19 cellular contexts compared by ENCODE assay signal in genomic region chr21:38903578-38904193, GRCh38.
A peak's percentile ranks its signal among the peaks of the same experiment; 100 is the strongest.
DNase-seq lines count a peak whose midpoint lies in the region; ATAC-seq, FAIRE-seq and TF ChIP-seq lines count a peak whose summit lies in the region.
"Had no signal": no experiment of that assay in that cellular context is flagged by ENCODE, and none has a peak within 500 bp of the region (broad histone marks: within the 10 kb centered on the region; RNA-seq: fewer than 3 reads in every experiment).

No MANE protein-coding gene starts in this region.

- no peak overlapping the region for H3K4ac ChIP-seq in H1 (replicated peaks; ENCODE audit: insufficient read length, low read depth, low read length)

- no peaks in the 10 kb centered on the region for H3K79me2 ChIP-seq in H1 (ENCODE audit: control insufficient read depth in 1 of 2, insufficient read depth in 2 of 2, low read length in 2 of 2)
- no peaks in the 10 kb centered on the region for H3K79me2 ChIP-seq in HepG2 (ENCODE audit: insufficient read depth, low read length)

- H2BK12ac ChIP-seq in H1 (ENCODE audit: low read depth, low read length) = peak overlapping the region; percentile 68; the same call in 1 of the 2 replicates

- H3K4me2 ChIP-seq in H1 (ENCODE audit: insufficient read depth in 1 of 2, low read depth in 2 of 2, low read length in 2 of 2) = no peak overlapping the region
- peak overlapping the region; percentile 32; the same call in 1 of the 2 replicates for H3K4me2 ChIP-seq in HepG2 (ENCODE audit: low read depth, low read length)

- CTCF ChIA-PET in H1 (lab: Charles Lee; ENCODE audit: partially characterized antibody) = no interaction called here
- CTCF ChIA-PET in HepG2 (lab: Yijun Ruan, JAX; ENCODE audit: low intra/inter-chr PET ratio, low total read pairs) = no interaction called here

- no peaks in the 10 kb centered on the region for H3K79me1 ChIP-seq in H1 (ENCODE audit: low read depth, low read length)

- H4K8ac ChIP-seq in H1 (ENCODE audit: extremely low read depth, insufficient read depth, low read length) = no peak overlapping the region; the same call in 1 of the 2 replicates

- H3K9ac ChIP-seq in H1 (replicated peaks in 1 of 4; ENCODE audit: extremely low read depth in 1 of 4, low read depth in 3 of 4, low read length in 3 of 4) (no peak overlapping the region), HepG2 (ENCODE audit: insufficient read depth, low read depth, low read length) (no peak overlapping the region)

- no peaks in the 10 kb centered on the region for H3K36me3 ChIP-seq in H1 (ENCODE audit: control insufficient read depth in 2 of 4, insufficient read depth in 4 of 4, low read length in 3 of 4)
- H3K36me3 ChIP-seq in HepG2 (replicated peaks in 1 of 2; ENCODE audit: control insufficient read depth in 1 of 2, insufficient read depth in 2 of 2, low read length in 2 of 2) = no peaks in the 10 kb centered on the region

- 0 out of 7 replicates have a peak, but pooled peaks cover 0 to 2% (median 0%) of the 10 kb centered on the region in 4 experiments for H3K4me1 ChIP-seq in H1 (replicated peaks in 1 of 4; ENCODE audit: control insufficient read depth in 3 of 4, insufficient read depth in 4 of 4, low read length in 3 of 4)
- peaks cover 36% of the 10 kb centered on the region for H3K4me1 ChIP-seq in HepG2 (ENCODE audit: insufficient read depth, low read length)

- H3K18ac ChIP-seq in H1 (ENCODE audit: extremely low read depth, low read length) = no peak overlapping the region; the same call in 1 of the 2 replicates

- H3K23ac ChIP-seq in H1 (ENCODE audit: insufficient read length) = no peak overlapping the region

- no peak overlapping the region for H4K5ac ChIP-seq in H1 (ENCODE audit: insufficient read length, low read depth, low read length)

- H4K20me1 ChIP-seq in H1 (replicated peaks in 1 of 2; ENCODE audit: control insufficient read depth in 1 of 2, insufficient read depth in 2 of 2, low read length in 2 of 2) = no peaks in the 10 kb centered on the region
- H4K20me1 ChIP-seq in HepG2 (ENCODE audit: insufficient read depth, low read length) = no peaks in the 10 kb centered on the region

- H2BK15ac ChIP-seq in H1 (ENCODE audit: low read length) = no peak overlapping the region

- DNase-seq in NCI-H1105 treated with DMSO at 0.1 percent for 48 hours (lab: John Stamatoyannopoulos, UW) (peak; percentile 87), H1 (ENCODE audit: low read depth in 1 of 2, low spot score in 2 of 2) (no peak), HepG2 (ENCODE audit: low spot score) (no peak), kidney glomerular epithelial cell (lab: John Stamatoyannopoulos, UW) (no peak), cerebellar nuclear complex (lab: John Stamatoyannopoulos, UW) (no peak), HT-29 (ENCODE audit: low spot score) (no peak)
- DNase-seq: activated CD4-positive, alpha-beta T cell treated with anti-CD3 and anti-CD28 coated beads, Interleukin-2, amount 50 U/mL, for 48 hours; activated effector memory CD4-positive, alpha-beta T cell treated with Interleukin-2 at 50 U/mL for 16 hours; central memory CD4-positive, alpha-beta T cell; DMS79; immature natural killer cell; NCI-H446; stimulated activated CD4-positive, alpha-beta T cell treated with anti-CD3 and anti-CD28 coated beads, Interleukin-12 subunit alpha, Interleukin-12 subunit beta, amount 100 ng/mL, for 4 hours had no signal

- H2AFZ ChIP-seq in H1 (ENCODE audit: low read length) = 0 out of 2 replicates have a peak overlapping the region, but pooled peaks have one; percentile 3
- H2AFZ ChIP-seq in HepG2 (ENCODE audit: low read length) = no peak overlapping the region

- TF ChIP-seq CTCF in H1 (IDR thresholded peaks at IDR 0.05; ENCODE audit: control extremely low read depth in 1 of 3, insufficient read depth in 1 of 3, low read depth in 1 of 3, low read length in 3 of 3) (no peak), HepG2 (CRISPR knock-in tag; IDR thresholded peaks at IDR 0.05) (no peak)

- no peak overlapping the region for H3K4me3 ChIP-seq in H1 (ENCODE audit: extremely low read depth in 1 of 4, insufficient read depth in 2 of 4, low read depth in 3 of 4, low read length in 4 of 4)
- no peak overlapping the region; a peak in 1 of 6 replicates for H3K4me3 ChIP-seq in HepG2 (replicated peaks in 1 of 3; ENCODE audit: insufficient read depth in 1 of 3, low read depth in 2 of 3, low read length in 3 of 3)
- H3K4me3 ChIP-seq in skin epidermis = no peak overlapping the region

- H3K9me3 ChIP-seq in H1 (ENCODE audit: insufficient read depth in 2 of 2, low read depth in 1 of 2, low read length in 1 of 2) = no peaks in the 10 kb centered on the region
- H3K9me3 ChIP-seq in HepG2 (ENCODE audit: low read length) = no peaks in the 10 kb centered on the region

- H2AK5ac ChIP-seq in H1 (ENCODE audit: low read depth, low read length) = no peak overlapping the region

- TF ChIP-seq RAD21 in H1 (IDR thresholded peaks at IDR 0.05 in 1 of 2, conservative IDR thresholded peaks at IDR 0.05 in 1 of 2; ENCODE audit: low read depth in 2 of 2, low read length in 2 of 2) (no peak), HepG2 (CRISPR knock-in tag; IDR thresholded peaks at IDR 0.05) (no peak)

- peak overlapping the region; percentile 75; the same call in 1 of the 2 replicates for H2BK5ac ChIP-seq in H1 (ENCODE audit: low read depth, low read length)

- peak overlapping the region; percentile 6 for H4K91ac ChIP-seq in H1 (replicated peaks; ENCODE audit: insufficient read length, low read length)

- POLR2A ChIA-PET in H1 (lab: Charles Lee; ENCODE audit: partially characterized antibody) (interaction anchor here (0.6 kb wide), 1 partner anchor 1211 kb away, joined by 3 read pairs; no protein-coding TSS in a partner anchor), HepG2 (lab: Yijun Ruan, JAX) (no interaction called here)

- H3K14ac ChIP-seq in H1 (ENCODE audit: insufficient read length) = no peak overlapping the region

- 87% methylated on average over 14 of the region's 14 CpGs; no CpG with 5 or more reads in 1 of the 2 experiments for WGBS in H1 (ENCODE audit: extremely low coverage in 1 of 2, insufficient coverage in 1 of 2, insufficient read length in 1 of 2, insufficient replicate concordance in 2 of 2, low coverage in 1 of 2, low lambda C conversion rate in 2 of 2, missing lambda C conversion rate in 1 of 2), 2 experiments
- 61% methylated on average over 14 of the region's 14 CpGs for WGBS in HepG2 (ENCODE audit: low lambda C conversion rate)

- ATAC-seq in HepG2 = no peak; the same call in 2 of the 3 replicates
- ATAC-seq in HG02884 (IDR thresholded peaks at IDR 0.05; ENCODE audit: unreplicated experiment) = no peak
- ATAC-seq: natural killer cell treated with Interleukin-12 subunit alpha and Interleukin-12 subunit beta and Interleukin-15 and Interleukin-18, amount 100 ng/mL, for 72 hours had no signal

- intact Hi-C loops in HepG2 (cut with micrococcal nuclease; ENCODE audit: unreplicated experiment) = no loop called here

- TF ChIP-seq POLR2A in H1 (IDR thresholded peaks at IDR 0.05; ENCODE audit: control extremely low read depth in 1 of 2, low read depth in 2 of 2, low read length in 2 of 2) (no peak), HepG2 (IDR thresholded peaks at IDR 0.05; ENCODE audit: insufficient read depth in 1 of 2, low read depth in 2 of 2, low read length in 2 of 2) (no peak)

- no peak overlapping the region for H2BK20ac ChIP-seq in H1 (ENCODE audit: low read length)

- in situ Hi-C loops in HepG2 (cut with HindIII; ENCODE audit: extremely low pct_ligation_motif_present, low pct_unique_long_range_greater_than_20kb) = no loop called here

- no peak for TF ChIP-seq EP300 in H1 (IDR thresholded peaks at IDR 0.05; ENCODE audit: borderline replicate concordance in 1 of 2, low read depth in 2 of 2, low read length in 2 of 2)
- TF ChIP-seq EP300 in HepG2 (IDR thresholded peaks at IDR 0.05; ENCODE audit: low read depth in 2 of 2, low read length in 2 of 2) = no peak
- no peak for TF ChIP-seq EP300 in HepG2 (CRISPR knock-in tag; IDR thresholded peaks at IDR 0.05; ENCODE audit: borderline replicate concordance)

- H3K23me2 ChIP-seq in H1 (ENCODE audit: low read depth, low read length) = no peaks in the 10 kb centered on the region

- no peak overlapping the region for H2BK120ac ChIP-seq in H1 (replicated peaks; ENCODE audit: low read depth, low read length)

- no TSS peak for BruUV-seq in HepG2 (replicated peaks; lab: Mats Ljungman, UMichigan)

- no peak overlapping the region for H3K56ac ChIP-seq in H1 (replicated peaks; ENCODE audit: insufficient read length, low read depth, low read length)

- H3K27me3 ChIP-seq in H1 (replicated peaks in 1 of 4; ENCODE audit: control insufficient read depth in 3 of 4, extremely low read depth in 1 of 4, insufficient read depth in 3 of 4, low read length in 3 of 4) (no peaks in the 10 kb centered on the region), HepG2 (ENCODE audit: control insufficient read depth in 1 of 2, insufficient read depth in 2 of 2, low read length in 2 of 2) (no peaks in the 10 kb centered on the region)

- H3K27ac ChIP-seq in H1 (ENCODE audit: low read depth, low read length) (no peak overlapping the region), HepG2 (ENCODE audit: extremely low read length, insufficient read depth, low read length) (no peak overlapping the region), skin epidermis (peak overlapping the region in 19 of 21 experiments; percentile 54 to 95 (median 77))
- H3K27ac ChIP-seq: HL-60 had no signal

- FAIRE-seq in H1 (lab: Jason Lieb, UNC) (no peak), HepG2 (lab: Jason Lieb, UNC) (no peak)
- FAIRE-seq: GM19239, RCC 7860 had no signal

TF ChIP-seq in H1, 55 proteins besides CTCF, POLR2A, EP300 and RAD21:
- no peak for TF ChIP-seq RBBP5 (IDR thresholded peaks at IDR 0.05; ENCODE audit: borderline replicate concordance, low read depth, low read length)
- no peak for TF ChIP-seq SIX5 (IDR thresholded peaks at IDR 0.05; ENCODE audit: low read depth, low read length)
- TF ChIP-seq KDM4A (IDR thresholded peaks at IDR 0.05; ENCODE audit: low read depth, low read length, severe bottlenecking) = no peak
- no peak for TF ChIP-seq ZNF274 (IDR thresholded peaks at IDR 0.05; ENCODE audit: borderline replicate concordance, extremely low read depth, low read length)

TF ChIP-seq in HepG2, 621 proteins besides CTCF, POLR2A, EP300 and RAD21 (continues in another document):
- TF ChIP-seq ATF1 (CRISPR knock-in tag; IDR thresholded peaks at IDR 0.05) (no peak), KDM4B (CRISPR knock-in tag; IDR thresholded peaks at IDR 0.05) (no peak)

Comparison
In these comparisons a context has a peak if more than half of its experiments do, and no peak if none do; other contexts are left out.
1. H3K27ac ChIP-seq: peak in skin epidermis (19 of 21); none in H1 (single experiment) and HepG2 (single experiment).